Comparison of ENCODE assay signal across 1 cellular context in genomic region chr1:9653195-9653782, GRCh38.
TF ChIP-seq lines count a peak whose summit lies in the region.

No MANE protein-coding gene starts in this region.

TF ChIP-seq in SK-N-SH, 30 proteins besides CTCF, POLR2A, EP300 and RAD21 (continued from another document):
- TF ChIP-seq REST (IDR thresholded peaks at IDR 0.05; ENCODE audit: low read depth, low read length) (no peak), TAF1 (IDR thresholded peaks at IDR 0.05; ENCODE audit: borderline replicate concordance, low read depth, low read length) (no peak), ELF1 (IDR thresholded peaks at IDR 0.05) (no peak), MEF2A (IDR thresholded peaks at IDR 0.05; ENCODE audit: borderline replicate concordance, low read depth) (no peak), JUND (IDR thresholded peaks at IDR 0.05) (no peak), YY1 (IDR thresholded peaks at IDR 0.05; ENCODE audit: low read depth) (no peak), SIN3A (IDR thresholded peaks at IDR 0.05; ENCODE audit: borderline replicate concordance, low read depth, low read length) (no peak)
